Comparison of ENCODE assay signal across 1 cellular context in genomic region chr7:151834281-151835035, GRCh38.
TF ChIP-seq lines count a peak whose summit lies in the region.

No MANE protein-coding gene starts in this region.

TF ChIP-seq in H1, 55 proteins besides CTCF, POLR2A, EP300 and RAD21:
- no peak for TF ChIP-seq PHF8 (conservative IDR thresholded peaks at IDR 0.05; ENCODE audit: low read depth, low read length)
- TF ChIP-seq BACH1 (IDR thresholded peaks at IDR 0.05; ENCODE audit: low read length): no peak
- TF ChIP-seq NRF1 (IDR thresholded peaks at IDR 0.05; ENCODE audit: low read depth, low read length): no peak
- TF ChIP-seq EGR1 (IDR thresholded peaks at IDR 0.05; ENCODE audit: borderline replicate concordance, low read depth, low read length): no peak
- TF ChIP-seq POLR2AphosphoS5 (IDR thresholded peaks at IDR 0.05; ENCODE audit: low read depth, low read length): no peak
- TF ChIP-seq RBBP5 (IDR thresholded peaks at IDR 0.05; ENCODE audit: borderline replicate concordance, low read depth, low read length): no peak
- TF ChIP-seq RXRA (IDR thresholded peaks at IDR 0.05; ENCODE audit: insufficient read depth, low read depth, low read length): no peak
- TF ChIP-seq JUN (IDR thresholded peaks at IDR 0.05; ENCODE audit: low read depth, low read length): no peak
- no peak for TF ChIP-seq HDAC2 (IDR thresholded peaks at IDR 0.05; ENCODE audit: borderline replicate concordance in 1 of 2, low read depth in 2 of 2, low read length in 2 of 2)
- no peak for TF ChIP-seq YY1 (IDR thresholded peaks at IDR 0.05; ENCODE audit: low read depth, low read length)
- TF ChIP-seq CREB1 (IDR thresholded peaks at IDR 0.05): no peak
- no peak for TF ChIP-seq SIRT6 (IDR thresholded peaks at IDR 0.05; ENCODE audit: low read length)
- no peak for TF ChIP-seq BRCA1 (IDR thresholded peaks at IDR 0.05; ENCODE audit: low read depth, low read length)
